In genomic region chr7:133796778-133797177, GRCh38 we compare ENCODE assay signal across 15 cellular contexts.
"Had no signal": no experiment of that assay in that cellular context is flagged by ENCODE, and none has a peak within 500 bp of the region (broad histone marks: within the 10 kb centered on the region; RNA-seq: fewer than 3 reads in every experiment).

No MANE protein-coding gene starts in this region.

- H3K9me3 ChIP-seq: body of pancreas, mucosa of descending colon, ovary, upper lobe of right lung had no signal

- H3K27me3 ChIP-seq: body of pancreas, hepatocyte, neural progenitor cell, ovary, upper lobe of right lung had no signal

- H3K4me3 ChIP-seq: body of pancreas, hepatocyte, mucosa of descending colon, neural progenitor cell, ovary, upper lobe of right lung had no signal

- DNase-seq: activated B cell treated with CpG ODN at 0.5 μM for 24 hours; activated CD4-positive, alpha-beta memory T cell treated with anti-CD3 and anti-CD28 coated beads for 36 hours; activated CD4-positive, alpha-beta T cell treated with anti-CD3 and anti-CD28 coated beads for 4 hours; activated naive CD4-positive, alpha-beta T cell treated with anti-CD3 and anti-CD28 coated beads for 36 hours; activated T-cell treated with anti-CD3 and anti-CD28 coated beads, Interleukin-2, amount 50 U/mL, for 1 hour; body of pancreas; effector memory CD8-positive, alpha-beta T cell; mucosa of descending colon; naive B cell; ovary; stimulated activated naive CD4-positive, alpha-beta T cell; upper lobe of right lung had no signal

- ATAC-seq: body of pancreas; effector memory CD8-positive, alpha-beta T cell; mucosa of descending colon; upper lobe of right lung had no signal

- H3K27ac ChIP-seq: body of pancreas, hepatocyte, neural progenitor cell, ovary, upper lobe of right lung had no signal

- H2AFZ ChIP-seq: hepatocyte, neural progenitor cell had no signal

- H3K4me1 ChIP-seq: body of pancreas, neural progenitor cell, upper lobe of right lung had no signal

- H3K36me3 ChIP-seq: neural progenitor cell, ovary, upper lobe of right lung had no signal

- H3K79me2 ChIP-seq: hepatocyte had no signal

- FAIRE-seq: TTC549 had no signal

- H3K4me2 ChIP-seq: hepatocyte, neural progenitor cell had no signal
